ENCODE assay signal across 8 cellular contexts in genomic region chr18:63319383-63320040, GRCh38. TPM values are rescaled to one million over a fixed set of nuclear protein-coding genes. Genes with fewer than 3 reads are reported as not detected.
DNase-seq lines count a peak whose midpoint lies in the region; ATAC-seq and TF ChIP-seq lines count a peak whose summit lies in the region.

Gene BCL2, minus strand, starts transcription at chr18:63319769.

- H3K9me3 Mint-ChIP-seq in activated naive CD8-positive, alpha-beta T cell (ENCODE audit: low read depth): no peaks in the 10 kb centered on the region
- H3K9me3 Mint-ChIP-seq in osteocyte (ENCODE audit: unreplicated experiment): no peaks in the 10 kb centered on the region

- peak; percentile 6 for ATAC-seq in HG02870 (IDR thresholded peaks at IDR 0.05; ENCODE audit: unreplicated experiment)

- H3K36me3 Mint-ChIP-seq in activated naive CD8-positive, alpha-beta T cell: peaks cover 2% of the 10 kb centered on the region
- H3K36me3 Mint-ChIP-seq in osteocyte (ENCODE audit: unreplicated experiment): no peaks in the 10 kb centered on the region

- intact Hi-C loops in cardiac septum (cut with DNase I): loop anchor here (2.0 to 5.0 kb wide), 2 partner anchors 137 to 187 kb away; no protein-coding TSS in a partner anchor

- peak; percentile 82 for DNase-seq in activated CD8-positive, alpha-beta memory T cell treated with anti-CD3 and anti-CD28 coated beads for 24 hours
- no peak for DNase-seq in activated CD8-positive, alpha-beta memory T cell treated with anti-CD3 and anti-CD28 coated beads, Interleukin-2, amount 50 U/mL, for 48 hours
- DNase-seq in NCI-H460 (ENCODE audit: extremely low read depth, low read depth) (no peak), cardiac septum (ENCODE audit: low spot score) (no peak), osteocyte (ENCODE audit: extremely low spot score, unreplicated experiment) (no peak), A172 (ENCODE audit: low spot score) (no peak)

- no peaks in the 10 kb centered on the region for H3K27me3 Mint-ChIP-seq in activated naive CD8-positive, alpha-beta T cell
- peaks cover 2% of the 10 kb centered on the region for H3K27me3 Mint-ChIP-seq in osteocyte (ENCODE audit: unreplicated experiment)

- TF ChIP-seq CTCF in osteocyte (IDR thresholded peaks at IDR 0.05): no peak

- H3K4me1 Mint-ChIP-seq in activated naive CD8-positive, alpha-beta T cell (ENCODE audit: low read depth): peaks cover 40% of the 10 kb centered on the region
- peaks cover 28% of the 10 kb centered on the region for H3K4me1 Mint-ChIP-seq in osteocyte (ENCODE audit: unreplicated experiment)

- peak within 1 kb of the TSS; percentile 98 for H3K27ac Mint-ChIP-seq in activated naive CD8-positive, alpha-beta T cell
- H3K27ac Mint-ChIP-seq in osteocyte (ENCODE audit: unreplicated experiment): peak within 1 kb of the TSS; percentile 67

- peak within 1 kb of the TSS; percentile 93 for H3K4me3 Mint-ChIP-seq in activated naive CD8-positive, alpha-beta T cell
- H3K4me3 Mint-ChIP-seq in osteocyte (ENCODE audit: unreplicated experiment): peak within 1 kb of the TSS; percentile 96

RNA-seq across cellular contexts. Expression of gene BCL2, which starts in this region (rescaled TPM):
- 12.2 and 12.3 TPM in 2 replicates for total RNA-seq in NCI-H460 (2014; rRNA removed; shearing (Covaris generic))
- 8.3 and 14.7 TPM in 2 replicates for polyA plus RNA-seq in NCI-H460 (2014; cell fraction: nucleus; rRNA removed)
- total RNA-seq in cardiac septum: 25.9 TPM
- 2.5 and 3.2 TPM in 2 replicates for total RNA-seq in osteocyte
- 2.5 and 3.7 TPM in 2 replicates for total RNA-seq in A172 (2014; rRNA removed; shearing (Covaris generic))
